ENCODE assay signal across 16 cellular contexts in genomic region chr9:16572005-16572727, GRCh38.
DNase-seq lines count a peak whose midpoint lies in the region; ATAC-seq and TF ChIP-seq lines count a peak whose summit lies in the region.
"Had no signal": no experiment of that assay in that cellular context is flagged by ENCODE, and none has a peak within 500 bp of the region (broad histone marks: within the 10 kb centered on the region; RNA-seq: fewer than 3 reads in every experiment).

No MANE protein-coding gene starts in this region.

- H3K4me3 ChIP-seq in fibroblast of villous mesenchyme (ENCODE audit: low read depth, low read length): no peak overlapping the region
- H3K4me3 ChIP-seq: esophagus muscularis mucosa, SJCRH30, vagina had no signal

- peak overlapping the region; percentile 44 for H3K27ac Mint-ChIP-seq in nephron progenitor cell
- H3K27ac Mint-ChIP-seq: activated naive CD4-positive, alpha-beta T cell treated with anti-CD3 and anti-CD28 coated beads, Interleukin-2, amount 10 ng/mL, durations not matched to agents 7 days and 5 days; T-helper 2 cell treated with Interferon-gamma antibody and Interleukin-4, amounts not matched to agents 5 μg/mL and 100 μg/mL, for 36 hours had no signal

- no peak overlapping the region for H3K4me3 Mint-ChIP-seq in nephron progenitor cell
- H3K4me3 Mint-ChIP-seq: activated naive CD4-positive, alpha-beta T cell treated with anti-CD3 and anti-CD28 coated beads, Interleukin-2, amount 10 ng/mL, durations not matched to agents 7 days and 5 days; T-helper 2 cell treated with Interferon-gamma antibody and Interleukin-4, amounts not matched to agents 5 μg/mL and 100 μg/mL, for 36 hours had no signal

- no peaks in the 10 kb centered on the region for H3K36me3 Mint-ChIP-seq in nephron progenitor cell (ENCODE audit: low read depth)
- H3K36me3 Mint-ChIP-seq: activated naive CD4-positive, alpha-beta T cell treated with anti-CD3 and anti-CD28 coated beads, Interleukin-2, amount 10 ng/mL, durations not matched to agents 7 days and 5 days had no signal

- no peak for TF ChIP-seq CTCF in fibroblast of villous mesenchyme (IDR thresholded peaks at IDR 0.05; ENCODE audit: insufficient read depth, low read depth, low read length)
- no peak for TF ChIP-seq CTCF in nephron progenitor cell (IDR thresholded peaks at IDR 0.05)

- H3K9me3 Mint-ChIP-seq in nephron progenitor cell: no peaks in the 10 kb centered on the region
- H3K9me3 Mint-ChIP-seq: T-helper 2 cell treated with Interferon-gamma antibody and Interleukin-4, amounts not matched to agents 5 μg/mL and 100 μg/mL, for 36 hours had no signal

- in situ Hi-C loops in Caki2 (cut with HindIII; ENCODE audit: low pct_unique_long_range_greater_than_20kb, low sequenced_read_pairs): no loop called here

- H3K27me3 Mint-ChIP-seq in nephron progenitor cell (ENCODE audit: low read depth, poor library complexity): no peaks in the 10 kb centered on the region
- H3K27me3 Mint-ChIP-seq: activated naive CD4-positive, alpha-beta T cell treated with anti-CD3 and anti-CD28 coated beads, Interleukin-2, amount 10 ng/mL, durations not matched to agents 7 days and 5 days had no signal

- no peak for ATAC-seq in HG03045 (IDR thresholded peaks at IDR 0.05; ENCODE audit: unreplicated experiment)
- ATAC-seq in GM21825 (IDR thresholded peaks at IDR 0.05; ENCODE audit: unreplicated experiment): no peak

- peak; percentile 14 for DNase-seq in Caki2 (ENCODE audit: low read depth)
- peak; percentile 60 for DNase-seq in NCI-H526 treated with DMSO at 0.1 percent for 48 hours (lab: John Stamatoyannopoulos, UW)
- peak; percentile 7 for DNase-seq in fibroblast of villous mesenchyme (ENCODE audit: low read depth)
- no peak for DNase-seq in nephron progenitor cell
- DNase-seq in islet precursor cell: no peak
- DNase-seq in HPDE6-E6E7 (ENCODE audit: extremely low spot score): no peak
- DNase-seq: activated naive CD4-positive, alpha-beta T cell treated with anti-CD3 and anti-CD28 coated beads, Interleukin-2, amount 10 ng/mL, durations not matched to agents 7 days and 5 days; NCI-H1694 treated with DMSO at 0.1 percent for 48 hours; NCI-H510A; OCI-M1; SJCRH30 had no signal

- H3K4me1 Mint-ChIP-seq in nephron progenitor cell: peaks cover 57% of the 10 kb centered on the region
- H3K4me1 Mint-ChIP-seq: activated naive CD4-positive, alpha-beta T cell treated with anti-CD3 and anti-CD28 coated beads, Interleukin-2, amount 10 ng/mL, durations not matched to agents 7 days and 5 days had no signal

Comparison
In these comparisons a context has a peak if more than half of its experiments do, and no peak if none do; other contexts are left out.
1. DNase-seq: peak in Caki2 (single experiment), NCI-H526 treated with DMSO at 0.1 percent for 48 hours (single experiment) and fibroblast of villous mesenchyme (single experiment); none in nephron progenitor cell (single experiment), islet precursor cell (single experiment) and HPDE6-E6E7 (single experiment).